Comparison of ENCODE assay signal across 1 cellular context in the genomic region with DNA sequence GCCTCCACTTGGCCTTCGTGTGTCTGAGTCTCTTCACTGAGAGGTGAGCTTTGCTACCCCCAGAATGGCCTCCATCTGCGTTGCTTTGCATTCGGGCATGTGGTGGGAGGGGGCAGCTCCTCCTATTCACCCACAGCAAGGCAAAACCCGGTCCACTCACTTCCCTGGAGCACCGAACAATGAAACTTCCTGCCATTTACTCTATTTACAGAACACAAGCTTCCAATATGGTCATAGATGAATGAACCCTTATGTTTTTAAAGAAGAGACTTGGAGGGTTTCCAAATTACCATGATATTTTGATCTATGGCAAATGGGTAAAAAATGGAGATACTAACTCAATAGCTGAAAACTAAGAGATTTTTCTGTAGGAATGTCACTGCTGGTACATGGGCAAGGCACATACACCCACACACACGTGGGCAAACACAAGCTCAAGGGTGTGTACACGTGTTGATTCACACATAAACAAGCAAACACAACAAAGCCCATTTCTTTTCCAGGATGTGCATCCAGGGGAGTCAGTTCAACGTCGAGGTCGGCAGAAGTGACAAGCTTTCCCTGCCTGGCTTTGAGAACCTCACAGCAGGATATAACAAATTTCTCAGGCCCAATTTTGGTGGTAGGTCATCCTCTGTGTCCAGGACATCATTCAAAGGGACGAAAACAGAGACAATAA.
TF ChIP-seq lines count a peak whose summit lies in the region.

No MANE protein-coding gene starts in this region.

TF ChIP-seq in HepG2, 621 proteins besides CTCF, POLR2A, EP300 and RAD21 (continued from another document):
- TF ChIP-seq, protein P1, sequence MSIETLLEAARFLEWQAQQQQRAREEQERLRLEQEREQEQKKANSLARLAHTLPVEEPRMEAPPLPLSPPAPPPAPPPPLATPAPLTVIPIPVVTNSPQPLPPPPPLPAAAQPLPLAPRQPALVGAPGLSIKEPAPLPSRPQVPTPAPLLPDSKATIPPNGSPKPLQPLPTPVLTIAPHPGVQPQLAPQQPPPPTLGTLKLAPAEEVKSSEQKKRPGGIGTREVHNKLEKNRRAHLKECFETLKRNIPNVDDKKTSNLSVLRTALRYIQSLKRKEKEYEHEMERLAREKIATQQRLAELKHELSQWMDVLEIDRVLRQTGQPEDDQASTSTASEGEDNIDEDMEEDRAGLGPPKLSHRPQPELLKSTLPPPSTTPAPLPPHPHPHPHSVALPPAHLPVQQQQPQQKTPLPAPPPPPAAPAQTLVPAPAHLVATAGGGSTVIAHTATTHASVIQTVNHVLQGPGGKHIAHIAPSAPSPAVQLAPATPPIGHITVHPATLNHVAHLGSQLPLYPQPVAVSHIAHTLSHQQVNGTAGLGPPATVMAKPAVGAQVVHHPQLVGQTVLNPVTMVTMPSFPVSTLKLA (IDR thresholded peaks at IDR 0.05), result peak; percentile 97
